Comparison of ENCODE assay signal across 17 cellular contexts in the genomic region with DNA sequence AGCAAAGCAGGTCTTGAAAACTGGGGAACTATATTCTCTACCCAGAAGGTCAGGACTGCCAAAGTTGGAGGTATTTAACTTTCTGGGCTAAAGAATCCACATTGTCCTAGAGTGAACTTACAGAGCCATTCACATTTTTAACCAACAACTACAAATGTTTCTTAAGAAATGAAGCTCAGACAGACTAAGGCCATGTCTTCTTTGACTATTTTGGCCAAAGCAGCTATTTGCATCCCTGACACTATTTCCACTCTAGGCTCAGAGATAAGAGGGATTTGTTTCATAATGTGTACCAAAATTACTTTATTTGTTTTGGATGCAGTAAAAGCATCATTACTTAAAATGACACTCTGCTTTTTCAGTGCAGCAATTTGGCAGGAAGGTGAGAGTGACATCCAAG. TPM values are rescaled to one million over a fixed set of nuclear protein-coding genes. Genes with fewer than 3 reads are reported as not detected.
A peak's percentile ranks its signal among the peaks of the same experiment; 100 is the strongest.
DNase-seq lines count a peak whose midpoint lies in the region; ATAC-seq and TF ChIP-seq lines count a peak whose summit lies in the region.
"Had no signal": no experiment of that assay in that cellular context is flagged by ENCODE, and none has a peak within 500 bp of the region (broad histone marks: within the 10 kb centered on the region; RNA-seq: fewer than 3 reads in every experiment).

No MANE protein-coding gene starts in this region.

- no peak for TF ChIP-seq CTCF in ascending aorta (IDR thresholded peaks at IDR 0.05)
- TF ChIP-seq CTCF in coronary artery (IDR thresholded peaks at IDR 0.05) = no peak
- no peak for TF ChIP-seq CTCF in left ventricle myocardium inferior (IDR thresholded peaks at IDR 0.05; ENCODE audit: borderline replicate concordance)

- H3K4me1 ChIP-seq in ascending aorta = peaks cover 0 to 56% of the 10 kb centered on the region in 2 donors
- no peaks in the 10 kb centered on the region for H3K4me1 ChIP-seq in left ventricle myocardium inferior
- H3K4me1 ChIP-seq: A549, BE2C had no signal

- intact Hi-C loops in ascending aorta (cut with DNase I) (loop anchor here (10.0 kb wide), 1 partner anchor 1438 kb away; a partner anchor contains a TSS), left ventricle myocardium inferior (cut with micrococcal nuclease) (no loop called here), sciatic nerve (cut with DNase I) (no loop called here)

- H3K27ac ChIP-seq in ascending aorta (peak overlapping the region; percentile 13 to 78), coronary artery (peak overlapping the region; percentile 15 to 48), left ventricle myocardium inferior (replicated peaks) (peak overlapping the region; percentile 45)
- H3K27ac ChIP-seq: A549, C4-2B had no signal

- ATAC-seq in sciatic nerve = peak; percentile 74
- no peak for ATAC-seq in GM18873 (IDR thresholded peaks at IDR 0.05; ENCODE audit: low FRiP score, unreplicated experiment)
- no peak for ATAC-seq in HG03442 (IDR thresholded peaks at IDR 0.05; ENCODE audit: unreplicated experiment)
- ATAC-seq: A549, HCT116 had no signal

- H3K27me3 ChIP-seq in ascending aorta = no peaks in the 10 kb centered on the region
- no peaks in the 10 kb centered on the region for H3K27me3 ChIP-seq in left ventricle myocardium inferior (ENCODE audit: low read depth)
- H3K27me3 ChIP-seq: BE2C had no signal

- H3K4me3 ChIP-seq in ascending aorta (no peak overlapping the region), coronary artery (no peak overlapping the region), left ventricle myocardium inferior (no peak overlapping the region)
- H3K4me3 ChIP-seq: A549 had no signal

- H3K36me3 ChIP-seq in ascending aorta (peaks cover 5% of the 10 kb centered on the region in 2 donors), left ventricle myocardium inferior (peaks cover 4% of the 10 kb centered on the region)
- H3K36me3 ChIP-seq: BE2C had no signal

- H3K9me3 ChIP-seq in ascending aorta (no peaks in the 10 kb centered on the region), left ventricle myocardium inferior (replicated peaks) (no peaks in the 10 kb centered on the region)
- H3K9me3 ChIP-seq: A549, BE2C had no signal

- DNase-seq in ascending aorta (ENCODE audit: low spot score in 2 of 2) (no peak), coronary artery (ENCODE audit: low spot score) (no peak), left ventricle myocardium inferior (no peak), sciatic nerve (ENCODE audit: low spot score) (no peak)
- DNase-seq in stimulated activated CD4-positive, alpha-beta T cell treated with anti-CD3 and anti-CD28 coated beads, Interleukin-12 subunit alpha, Interleukin-12 subunit beta, amount 100 ng/mL, for 4 hours = no peak
- DNase-seq: BE2C; CD4-positive, alpha-beta memory T cell; COR-L47; DMS153; DND-41; GF-D8; IMR-90 had no signal

RNA-seq across cellular contexts. Expression of a gene that starts 18.1 kb away (rescaled TPM):
- total RNA-seq in ascending aorta = 38.4 TPM
- 7.8 TPM for total RNA-seq in left ventricle myocardium inferior
- total RNA-seq in sciatic nerve = 24.3 TPM
